Comparison of ENCODE assay signal across 22 cellular contexts in the genomic region with DNA sequence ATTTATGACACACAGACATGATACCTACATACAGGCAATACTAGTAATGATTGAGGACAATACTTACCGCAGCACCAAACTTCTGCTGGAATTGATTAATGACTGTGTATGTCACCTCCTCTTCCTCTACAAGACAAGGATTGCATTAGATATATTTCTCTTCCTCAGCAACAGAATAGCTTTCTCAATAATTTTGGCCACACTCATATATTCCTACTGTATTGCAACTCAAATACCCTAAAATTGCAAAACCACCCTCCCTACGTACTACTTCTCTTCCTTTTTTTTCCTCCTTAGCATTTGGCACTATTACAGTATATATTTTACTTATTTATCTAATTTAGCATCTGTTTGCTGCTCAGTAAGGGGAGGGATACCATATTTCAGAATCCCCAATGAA. TPM values are rescaled to one million over a fixed set of nuclear protein-coding genes. Genes with fewer than 3 reads are reported as not detected.
DNase-seq lines count a peak whose midpoint lies in the region; ATAC-seq lines count a peak whose summit lies in the region.
"Had no signal": no experiment of that assay in that cellular context is flagged by ENCODE, and none has a peak within 500 bp of the region (broad histone marks: within the 10 kb centered on the region; RNA-seq: fewer than 3 reads in every experiment).

No MANE protein-coding gene starts in this region.

- no peaks in the 10 kb centered on the region for H3K27me3 ChIP-seq in naive thymus-derived CD4-positive, alpha-beta T cell (ENCODE audit: control insufficient read depth in 2 of 2, insufficient read depth in 2 of 2, low read length in 2 of 2)

- peaks cover 0 to 53% (median 10%) of the 10 kb centered on the region in 5 donors for H3K27me3 Mint-ChIP-seq in naive thymus-derived CD4-positive, alpha-beta T cell
- H3K27me3 Mint-ChIP-seq in T-cell = peaks cover 12 to 29% of the 10 kb centered on the region in 2 donors
- peaks cover 33% of the 10 kb centered on the region for H3K27me3 Mint-ChIP-seq in stimulated activated naive CD8-positive, alpha-beta T cell treated with anti-CD3 and anti-CD28 coated beads, Interleukin-15, amount 100 ng/mL, for 72 hours

- POLR2A ChIA-PET in naive thymus-derived CD4-positive, alpha-beta T cell (lab: Charles Lee) = no interaction called here
- POLR2A ChIA-PET in T-cell (lab: Charles Lee) = no interaction called here

- H3K27ac ChIP-seq in naive thymus-derived CD4-positive, alpha-beta T cell (ENCODE audit: low read depth, low read length) = no peak overlapping the region
- H3K27ac ChIP-seq: A549, GM23248 had no signal

- H3K9me3 Mint-ChIP-seq in naive thymus-derived CD4-positive, alpha-beta T cell = peaks cover 0 to 1% (median 0%) of the 10 kb centered on the region in 11 donors
- H3K9me3 Mint-ChIP-seq in T-cell = no peaks in the 10 kb centered on the region
- no peaks in the 10 kb centered on the region for H3K9me3 Mint-ChIP-seq in stimulated activated naive CD8-positive, alpha-beta T cell treated with anti-CD3 and anti-CD28 coated beads, Interleukin-15, amount 100 ng/mL, for 72 hours

- H3K36me3 Mint-ChIP-seq in naive thymus-derived CD4-positive, alpha-beta T cell = no peaks in the 10 kb centered on the region
- H3K36me3 Mint-ChIP-seq in T-cell = no peaks in the 10 kb centered on the region

- intact Hi-C loops in naive thymus-derived CD4-positive, alpha-beta T cell (cut with micrococcal nuclease) = no loop called here

- peak; percentile 55 for ATAC-seq in naive thymus-derived CD4-positive, alpha-beta T cell
- ATAC-seq in GM19463 (IDR thresholded peaks at IDR 0.05; ENCODE audit: unreplicated experiment) (no peak), T-cell (replicated peaks in 1 of 4) (no peak)
- no peak for ATAC-seq in stimulated activated naive CD8-positive, alpha-beta T cell treated with anti-CD3 and anti-CD28 coated beads, Interleukin-15, amount 100 ng/mL, for 72 hours
- ATAC-seq: A549, Panc1 had no signal

- CTCF ChIA-PET in naive thymus-derived CD4-positive, alpha-beta T cell (lab: Charles Lee) = no interaction called here
- CTCF ChIA-PET in T-cell (lab: Charles Lee) = no interaction called here

- no peaks in the 10 kb centered on the region for H3K9me3 ChIP-seq in naive thymus-derived CD4-positive, alpha-beta T cell (ENCODE audit: control insufficient read depth in 2 of 3, low read length in 3 of 3)
- H3K9me3 ChIP-seq: A549, HAP-1, MG63 had no signal

- peak; percentile 62 for DNase-seq in GF-D8 (lab: John Stamatoyannopoulos, UW)
- DNase-seq in NOMO-1 (lab: John Stamatoyannopoulos, UW; ENCODE audit: unreplicated experiment in 2 of 2) = peak; percentile 89 to 99
- DNase-seq in SKM-1 treated with dmso at 0.1 percent for 144 hours (lab: John Stamatoyannopoulos, UW; ENCODE audit: unreplicated experiment) = peak; percentile 98
- no peak for DNase-seq in naive thymus-derived CD4-positive, alpha-beta T cell
- DNase-seq in T-cell = no peak
- DNase-seq in stimulated activated naive CD8-positive, alpha-beta T cell treated with anti-CD3 and anti-CD28 coated beads, Interleukin-15, amount 100 ng/mL, for 72 hours = no peak
- no peak for DNase-seq in central memory CD4-positive, alpha-beta T cell
- DNase-seq: C1 segment of cervical spinal cord, GM23248, IMR-90, Karpas-422, MG63, NCI-H1417, NCI-H187 treated with DMSO at 0.1 percent for 48 hours, NCI-H226, NCI-H524, NCI-H82, T-helper 1 cell had no signal

- no peaks in the 10 kb centered on the region for H3K36me3 ChIP-seq in naive thymus-derived CD4-positive, alpha-beta T cell (ENCODE audit: control insufficient read depth in 2 of 3, insufficient read depth in 3 of 3, low read length in 3 of 3)
- H3K36me3 ChIP-seq: HAP-1, MG63 had no signal

- H3K4me1 ChIP-seq in naive thymus-derived CD4-positive, alpha-beta T cell (ENCODE audit: control insufficient read depth in 2 of 2, insufficient read depth in 2 of 2, low read length in 2 of 2) = no peaks in the 10 kb centered on the region
- H3K4me1 ChIP-seq: A549, HAP-1 had no signal

- H3K27ac Mint-ChIP-seq in naive thymus-derived CD4-positive, alpha-beta T cell = no peak overlapping the region
- H3K27ac Mint-ChIP-seq in T-cell = no peak overlapping the region
- H3K27ac Mint-ChIP-seq in stimulated activated naive CD8-positive, alpha-beta T cell treated with anti-CD3 and anti-CD28 coated beads, Interleukin-15, amount 100 ng/mL, for 72 hours = no peak overlapping the region

- no peaks in the 10 kb centered on the region for H3K4me1 Mint-ChIP-seq in naive thymus-derived CD4-positive, alpha-beta T cell
- no peaks in the 10 kb centered on the region for H3K4me1 Mint-ChIP-seq in T-cell
- no peaks in the 10 kb centered on the region for H3K4me1 Mint-ChIP-seq in stimulated activated naive CD8-positive, alpha-beta T cell treated with anti-CD3 and anti-CD28 coated beads, Interleukin-15, amount 100 ng/mL, for 72 hours

- no peak overlapping the region for H3K4me3 Mint-ChIP-seq in naive thymus-derived CD4-positive, alpha-beta T cell
- H3K4me3 Mint-ChIP-seq in T-cell = no peak overlapping the region
- H3K4me3 Mint-ChIP-seq in stimulated activated naive CD8-positive, alpha-beta T cell treated with anti-CD3 and anti-CD28 coated beads, Interleukin-15, amount 100 ng/mL, for 72 hours = no peak overlapping the region

- H3K4me3 ChIP-seq in naive thymus-derived CD4-positive, alpha-beta T cell (ENCODE audit: low read length) = no peak overlapping the region
- H3K4me3 ChIP-seq: A549, GM23248, HAP-1, MG63 had no signal

RNA-seq across cellular contexts. Expression of gene EXD1, which starts 14.8 kb away (rescaled TPM):
- total RNA-seq in naive thymus-derived CD4-positive, alpha-beta T cell = not detected
- not detected for polyA plus RNA-seq in naive thymus-derived CD4-positive, alpha-beta T cell
- not detected for total RNA-seq in T-cell
- total RNA-seq: GM23248, IMR-90 had no signal
- polyA plus RNA-seq: GM23248, IMR-90 had no signal

RNA-seq across cellular contexts. Expression of gene CHP1, which starts 15.4 kb away (rescaled TPM):
- total RNA-seq in naive thymus-derived CD4-positive, alpha-beta T cell = 10 to 100 TPM; 20.2 to 70.6 (median 24.7) TPM
- 10 to 100 TPM; 11.0 to 12.4 TPM for polyA plus RNA-seq in naive thymus-derived CD4-positive, alpha-beta T cell
- total RNA-seq in T-cell = 10 to 100 TPM; 20.5 to 34.4 (median 31.1) TPM

Comparison
In these comparisons a context has a peak if more than half of its experiments do, and no peak if none do; other contexts are left out.
1. DNase-seq: peak in GF-D8 (single experiment), NOMO-1 (2 of 2) and SKM-1 treated with dmso at 0.1 percent for 144 hours (single experiment); none in naive thymus-derived CD4-positive, alpha-beta T cell (0 of 9), T-cell (0 of 34), stimulated activated naive CD8-positive, alpha-beta T cell treated with anti-CD3 and anti-CD28 coated beads, Interleukin-15, amount 100 ng/mL, for 72 hours (0 of 2) and central memory CD4-positive, alpha-beta T cell (single experiment).